In genomic region chr1:12478612-12478985, GRCh38 we compare ENCODE assay signal across 9 cellular contexts.
DNase-seq lines count a peak whose midpoint lies in the region; ATAC-seq and TF ChIP-seq lines count a peak whose summit lies in the region.
"Had no signal": no experiment of that assay in that cellular context is flagged by ENCODE, and none has a peak within 500 bp of the region (broad histone marks: within the 10 kb centered on the region; RNA-seq: fewer than 3 reads in every experiment).

No MANE protein-coding gene starts in this region.

- H3K27ac Mint-ChIP-seq in stimulated activated memory B cell treated with anti-CD40 and anti-IgM and Interleukin-4, amounts not matched to agents 10 μg/mL and 1 μg/mL and 100 μg/mL, for 72 hours, result peak overlapping the region; percentile 68

- peaks cover 46% of the 10 kb centered on the region for H3K4me1 Mint-ChIP-seq in stimulated activated memory B cell treated with anti-CD40 and anti-IgM and Interleukin-4, amounts not matched to agents 10 μg/mL and 1 μg/mL and 100 μg/mL, for 72 hours

- H3K4me1 ChIP-seq in left ventricle myocardium inferior, result peaks cover 97% of the 10 kb centered on the region

- no peaks in the 10 kb centered on the region for H3K9me3 Mint-ChIP-seq in stimulated activated memory B cell treated with anti-CD40 and anti-IgM and Interleukin-4, amounts not matched to agents 10 μg/mL and 1 μg/mL and 100 μg/mL, for 72 hours

- peak overlapping the region; percentile 89 for H3K27ac ChIP-seq in left ventricle myocardium inferior (replicated peaks)
- H3K27ac ChIP-seq: HL-60 had no signal

- intact Hi-C loops in left ventricle myocardium inferior (cut with micrococcal nuclease), result no loop called here

- no peaks in the 10 kb centered on the region for H3K36me3 ChIP-seq in left ventricle myocardium inferior

- no peak for TF ChIP-seq CTCF in left ventricle myocardium inferior (IDR thresholded peaks at IDR 0.05; ENCODE audit: borderline replicate concordance)

- H3K4me3 ChIP-seq in left ventricle myocardium inferior, result no peak overlapping the region

- no peaks in the 10 kb centered on the region for H3K27me3 ChIP-seq in left ventricle myocardium inferior (ENCODE audit: low read depth)

- no peak overlapping the region for H3K4me3 Mint-ChIP-seq in stimulated activated memory B cell treated with anti-CD40 and anti-IgM and Interleukin-4, amounts not matched to agents 10 μg/mL and 1 μg/mL and 100 μg/mL, for 72 hours

- no peak for ATAC-seq in stimulated activated memory B cell treated with anti-CD40 and anti-IgM and Interleukin-4, amounts not matched to agents 10 μg/mL and 1 μg/mL and 100 μg/mL, for 72 hours
- ATAC-seq in GM19463 (IDR thresholded peaks at IDR 0.05; ENCODE audit: unreplicated experiment), result no peak

- in situ Hi-C loops in KBM-7 (cut with MboI; ENCODE audit: low pct_unique_long_range_greater_than_20kb, low sequenced_read_pairs), result no loop called here

- H3K36me3 Mint-ChIP-seq in stimulated activated memory B cell treated with anti-CD40 and anti-IgM and Interleukin-4, amounts not matched to agents 10 μg/mL and 1 μg/mL and 100 μg/mL, for 72 hours, result peaks cover 43% of the 10 kb centered on the region

- peak; percentile 64 for DNase-seq in KBM-7
- DNase-seq in activated CD8-positive, alpha-beta memory T cell treated with anti-CD3 and anti-CD28 coated beads, Interleukin-2, amount 50 U/mL, for 4 hours, result peak; percentile 30
- DNase-seq in left ventricle myocardium inferior, result no peak
- no peak for DNase-seq in NCI-H2196 treated with DMSO at 0.1 percent for 48 hours (lab: John Stamatoyannopoulos, UW; ENCODE audit: unreplicated experiment)
- DNase-seq in kidney tubule cell (ENCODE audit: low spot score), result no peak
- no peak for DNase-seq in SW480 (ENCODE audit: low spot score)

- H3K9me3 ChIP-seq in left ventricle myocardium inferior (replicated peaks), result no peaks in the 10 kb centered on the region

- H3K27me3 Mint-ChIP-seq in stimulated activated memory B cell treated with anti-CD40 and anti-IgM and Interleukin-4, amounts not matched to agents 10 μg/mL and 1 μg/mL and 100 μg/mL, for 72 hours, result no peaks in the 10 kb centered on the region

Comparison
In these comparisons a context has a peak if more than half of its experiments do, and no peak if none do; other contexts are left out.
1. DNase-seq: peak in KBM-7 (single experiment) and activated CD8-positive, alpha-beta memory T cell treated with anti-CD3 and anti-CD28 coated beads, Interleukin-2, amount 50 U/mL, for 4 hours (single experiment); none in left ventricle myocardium inferior (single experiment), NCI-H2196 treated with DMSO at 0.1 percent for 48 hours (single experiment), kidney tubule cell (single experiment) and SW480 (single experiment).